In genomic region chr5:109739741-109740140, GRCh38 we compare ENCODE assay signal across 10 cellular contexts. TPM values are rescaled to one million over a fixed set of nuclear protein-coding genes. Genes with fewer than 3 reads are reported as not detected.
DNase-seq lines count a peak whose midpoint lies in the region; TF ChIP-seq lines count a peak whose summit lies in the region.
"Had no signal": no experiment of that assay in that cellular context is flagged by ENCODE, and none has a peak within 500 bp of the region (broad histone marks: within the 10 kb centered on the region; RNA-seq: fewer than 3 reads in every experiment).

No MANE protein-coding gene starts in this region.

- DNase-seq in GM23248 (peak; percentile 15), endothelial cell (ENCODE audit: low spot score) (peak; percentile 4), neuronal stem cell (ENCODE audit: low spot score) (peak; percentile 24), BE2C (no peak), cortex of kidney (lab: John Stamatoyannopoulos, UW) (no peak)
- no peak for DNase-seq in activated naive CD4-positive, alpha-beta T cell (lab: John Stamatoyannopoulos, UW)
- DNase-seq in activated CD4-positive, alpha-beta T cell treated with anti-CD3 and anti-CD28 coated beads for 4 hours: no peak
- DNase-seq: NCI-H345 had no signal

- H2AK5ac ChIP-seq in neuronal stem cell (ENCODE audit: low read depth, low read length): no peak overlapping the region

- H4K8ac ChIP-seq in neuronal stem cell (ENCODE audit: low read depth, low read length): no peak overlapping the region

- in situ Hi-C loops in GM23248 (cut with MboI): no loop called here

- H3K9me3 ChIP-seq in GM23248 (ENCODE audit: low read depth) (no peaks in the 10 kb centered on the region), OCI-LY1 (ENCODE audit: low read length) (no peaks in the 10 kb centered on the region), neuronal stem cell (replicated peaks in 1 of 2; ENCODE audit: control insufficient read depth in 2 of 2, insufficient read depth in 1 of 2, low read depth in 1 of 2, low read length in 2 of 2) (no peaks in the 10 kb centered on the region), BE2C (no peaks in the 10 kb centered on the region)

- H3K9me3 Mint-ChIP-seq in endothelial cell (ENCODE audit: unreplicated experiment): no peaks in the 10 kb centered on the region

- H3K18ac ChIP-seq in neuronal stem cell (ENCODE audit: low read length): no peak overlapping the region

- H3K4me3 ChIP-seq in GM23248 (no peak overlapping the region), OCI-LY1 (ENCODE audit: low read depth, low read length, poor library complexity, severe bottlenecking) (no peak overlapping the region), neuronal stem cell (ENCODE audit: low read length in 2 of 2) (no peak overlapping the region), BE2C (ENCODE audit: low read depth, low read length) (no peak overlapping the region)
- H3K4me3 ChIP-seq: skin epidermis had no signal

- H2BK5ac ChIP-seq in neuronal stem cell (ENCODE audit: low read length): no peak overlapping the region

- H3K9ac ChIP-seq in GM23248 (no peak overlapping the region; the same call in 1 of the 2 replicates), OCI-LY1 (ENCODE audit: low read length) (peak overlapping the region; percentile 21; the same call in 1 of the 2 replicates), neuronal stem cell (ENCODE audit: low read depth, low read length, poor library complexity) (no peak overlapping the region)

- 87 to 88% methylated on average over 1 of the region's 1 CpG for WGBS in GM23248 (ENCODE audit: low coverage in 1 of 2, low lambda C conversion rate in 2 of 2, missing lambda C conversion rate in 2 of 2), 2 experiments
- no CpG with 5 or more reads among the region's 1 CpG for WGBS in neuronal stem cell (ENCODE audit: extremely low coverage in 2 of 2, insufficient read length in 2 of 2, insufficient replicate concordance in 1 of 2), 2 donors

- no peak overlapping the region for H3K23ac ChIP-seq in neuronal stem cell (ENCODE audit: low read depth, low read length, poor library complexity)

- no peaks in the 10 kb centered on the region for H3K36me3 Mint-ChIP-seq in endothelial cell (ENCODE audit: low read depth, unreplicated experiment)

- no peaks in the 10 kb centered on the region for H3K79me1 ChIP-seq in neuronal stem cell (ENCODE audit: low read depth, low read length)

- no peak overlapping the region for H4K91ac ChIP-seq in neuronal stem cell (ENCODE audit: low read depth, low read length, poor library complexity)

- H3K4me2 ChIP-seq in GM23248 (ENCODE audit: unreplicated experiment) (peak overlapping the region; percentile 43), OCI-LY1 (ENCODE audit: low read length) (no peak overlapping the region), neuronal stem cell (ENCODE audit: insufficient read depth, low read length, poor library complexity, severe bottlenecking) (no peak overlapping the region)

- H3K4ac ChIP-seq in neuronal stem cell (ENCODE audit: low read length): no peak overlapping the region

- H3K9me2 ChIP-seq in GM23248 (ENCODE audit: insufficient read depth) (no peaks in the 10 kb centered on the region), OCI-LY1 (ENCODE audit: low read depth, low read length) (no peaks in the 10 kb centered on the region)

- H2BK15ac ChIP-seq in neuronal stem cell (ENCODE audit: low read length): no peak overlapping the region

- no peak overlapping the region for H3K14ac ChIP-seq in neuronal stem cell (ENCODE audit: low read length)

- no peak overlapping the region for H2BK120ac ChIP-seq in neuronal stem cell (ENCODE audit: low read depth, low read length)

- H3K79me2 ChIP-seq in GM23248 (ENCODE audit: insufficient read depth): peaks cover 68% of the 10 kb centered on the region
- no peaks in the 10 kb centered on the region; the same call in 1 of the 2 replicates for H3K79me2 ChIP-seq in OCI-LY1 (ENCODE audit: insufficient read depth, low read length)

- H2AFZ ChIP-seq in GM23248 (no peak overlapping the region), OCI-LY1 (ENCODE audit: low read length) (no peak overlapping the region), neuronal stem cell (ENCODE audit: low read length) (no peak overlapping the region)

- H3K27me3 ChIP-seq in GM23248 (replicated peaks; ENCODE audit: insufficient read depth) (no peaks in the 10 kb centered on the region), OCI-LY1 (ENCODE audit: insufficient read depth, low read length) (no peaks in the 10 kb centered on the region), neuronal stem cell (ENCODE audit: control insufficient read depth in 3 of 3, insufficient read depth in 3 of 3, low read depth in 1 of 3, low read length in 3 of 3) (no peaks in the 10 kb centered on the region), BE2C (no peaks in the 10 kb centered on the region)

- peak overlapping the region; percentile 92 for H3K27ac Mint-ChIP-seq in endothelial cell (ENCODE audit: unreplicated experiment)

- H2BK12ac ChIP-seq in neuronal stem cell (ENCODE audit: low read length): no peak overlapping the region

- TF ChIP-seq CTCF in OCI-LY1 (IDR thresholded peaks at IDR 0.05; ENCODE audit: low read length) (no peak), endothelial cell (IDR thresholded peaks at IDR 0.05; ENCODE audit: unreplicated experiment) (no peak), BE2C (IDR thresholded peaks at IDR 0.05; ENCODE audit: low read depth, low read length) (no peak)

- peaks cover 41% of the 10 kb centered on the region for H3K4me1 Mint-ChIP-seq in endothelial cell (ENCODE audit: unreplicated experiment)

- H3K4me1 ChIP-seq in GM23248 (ENCODE audit: insufficient read depth) (peaks cover 50% of the 10 kb centered on the region), OCI-LY1 (ENCODE audit: insufficient read depth, low read length, severe bottlenecking) (peaks cover 14% of the 10 kb centered on the region), neuronal stem cell (ENCODE audit: control insufficient read depth in 2 of 2, insufficient read depth in 1 of 2, low read depth in 1 of 2, low read length in 2 of 2) (peaks cover 28 to 47% of the 10 kb centered on the region in 2 donors), BE2C (no peaks in the 10 kb centered on the region)

- H3K27ac ChIP-seq in GM23248 (peak overlapping the region; percentile 5; the same call in 1 of the 2 replicates), OCI-LY1 (ENCODE audit: low read depth, low read length, poor library complexity, severe bottlenecking) (peak overlapping the region; percentile 27), neuronal stem cell (replicated peaks; ENCODE audit: low read length) (peak overlapping the region; percentile 64)

- H3F3A ChIP-seq in GM23248 (ENCODE audit: insufficient read depth) (peaks cover 36% of the 10 kb centered on the region), OCI-LY1 (ENCODE audit: insufficient read depth, low read length) (no peaks in the 10 kb centered on the region)

- H4K20me1 ChIP-seq in GM23248 (ENCODE audit: insufficient read depth) (no peaks in the 10 kb centered on the region), OCI-LY1 (ENCODE audit: insufficient read depth, low read length) (no peaks in the 10 kb centered on the region)

- H3K4me3 Mint-ChIP-seq in endothelial cell (ENCODE audit: unreplicated experiment): peak overlapping the region; percentile 6

- H3K36me3 ChIP-seq in GM23248 (ENCODE audit: low read depth) (no peaks in the 10 kb centered on the region), OCI-LY1 (ENCODE audit: insufficient read depth, low read length) (peaks cover 29% of the 10 kb centered on the region), neuronal stem cell (replicated peaks in 1 of 2; ENCODE audit: control insufficient read depth in 2 of 2, insufficient read depth in 2 of 2, low read length in 2 of 2) (peaks cover 0 to 7% of the 10 kb centered on the region in 2 donors), BE2C (no peaks in the 10 kb centered on the region)

- peaks cover 2% of the 10 kb centered on the region for H3K27me3 Mint-ChIP-seq in endothelial cell (ENCODE audit: unreplicated experiment)

RNA-seq across cellular contexts. Expression of gene MAN2A1, which starts 50.0 kb away (rescaled TPM):
- 54.6 and 59.3 TPM in 2 replicates for total RNA-seq in GM23248 (2014; rRNA removed; shearing (Covaris generic))
- polyA plus RNA-seq in GM23248 (2016; fragmentation: Nextera tagmentation; extraction: Ambion mirVana): 18.1 and 20.8 TPM in 2 replicates
- 83.6 TPM for total RNA-seq in endothelial cell (ENCODE audit: unreplicated experiment)
- polyA plus RNA-seq in neuronal stem cell (2013, experiment 1 of 2): 48.4 TPM
- polyA plus RNA-seq in neuronal stem cell (2013, experiment 2 of 2): 49.4 TPM
- polyA plus RNA-seq in BE2C (2012; ENCODE audit: insufficient read depth, insufficient read length, low read depth): 3.6 TPM

Comparison
In these comparisons a context has a peak if more than half of its experiments do, and no peak if none do; other contexts are left out.
1. DNase-seq: peak in GM23248 (single experiment), endothelial cell (single experiment) and neuronal stem cell (single experiment); none in activated naive CD4-positive, alpha-beta T cell (0 of 4), activated CD4-positive, alpha-beta T cell treated with anti-CD3 and anti-CD28 coated beads for 4 hours (0 of 2), BE2C (single experiment) and cortex of kidney (single experiment).
2. H3K27ac ChIP-seq: peak in every context shown above with its lines; median percentile 64 in neuronal stem cell; 27 in OCI-LY1; 5 in GM23248.